In the genomic region with DNA sequence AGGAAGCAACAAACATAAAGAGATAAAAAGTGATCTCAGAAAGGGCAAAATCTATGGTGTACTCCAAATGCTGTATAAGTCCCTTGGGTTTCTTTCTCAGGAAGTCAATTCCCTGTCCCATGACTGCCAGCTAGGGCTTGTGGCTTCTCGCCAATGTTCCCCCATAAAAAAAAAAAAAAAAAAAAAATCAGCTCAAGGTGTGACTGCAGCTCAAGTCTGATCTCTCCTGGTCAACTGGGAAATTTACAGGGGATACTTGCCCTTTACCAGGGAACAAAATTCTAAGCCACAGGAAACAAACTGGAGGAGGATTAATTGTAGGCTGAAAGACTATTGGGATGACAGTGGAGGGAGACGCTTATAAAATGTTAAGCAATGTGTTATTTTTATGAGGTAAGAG, we compare ENCODE assay signal across 2 cellular contexts.
TF ChIP-seq lines count a peak whose summit lies in the region.

No MANE protein-coding gene starts in this region.

TF ChIP-seq in HepG2, 621 proteins besides CTCF, POLR2A, EP300 and RAD21 (continued from another document):
- TF ChIP-seq, protein P1, sequence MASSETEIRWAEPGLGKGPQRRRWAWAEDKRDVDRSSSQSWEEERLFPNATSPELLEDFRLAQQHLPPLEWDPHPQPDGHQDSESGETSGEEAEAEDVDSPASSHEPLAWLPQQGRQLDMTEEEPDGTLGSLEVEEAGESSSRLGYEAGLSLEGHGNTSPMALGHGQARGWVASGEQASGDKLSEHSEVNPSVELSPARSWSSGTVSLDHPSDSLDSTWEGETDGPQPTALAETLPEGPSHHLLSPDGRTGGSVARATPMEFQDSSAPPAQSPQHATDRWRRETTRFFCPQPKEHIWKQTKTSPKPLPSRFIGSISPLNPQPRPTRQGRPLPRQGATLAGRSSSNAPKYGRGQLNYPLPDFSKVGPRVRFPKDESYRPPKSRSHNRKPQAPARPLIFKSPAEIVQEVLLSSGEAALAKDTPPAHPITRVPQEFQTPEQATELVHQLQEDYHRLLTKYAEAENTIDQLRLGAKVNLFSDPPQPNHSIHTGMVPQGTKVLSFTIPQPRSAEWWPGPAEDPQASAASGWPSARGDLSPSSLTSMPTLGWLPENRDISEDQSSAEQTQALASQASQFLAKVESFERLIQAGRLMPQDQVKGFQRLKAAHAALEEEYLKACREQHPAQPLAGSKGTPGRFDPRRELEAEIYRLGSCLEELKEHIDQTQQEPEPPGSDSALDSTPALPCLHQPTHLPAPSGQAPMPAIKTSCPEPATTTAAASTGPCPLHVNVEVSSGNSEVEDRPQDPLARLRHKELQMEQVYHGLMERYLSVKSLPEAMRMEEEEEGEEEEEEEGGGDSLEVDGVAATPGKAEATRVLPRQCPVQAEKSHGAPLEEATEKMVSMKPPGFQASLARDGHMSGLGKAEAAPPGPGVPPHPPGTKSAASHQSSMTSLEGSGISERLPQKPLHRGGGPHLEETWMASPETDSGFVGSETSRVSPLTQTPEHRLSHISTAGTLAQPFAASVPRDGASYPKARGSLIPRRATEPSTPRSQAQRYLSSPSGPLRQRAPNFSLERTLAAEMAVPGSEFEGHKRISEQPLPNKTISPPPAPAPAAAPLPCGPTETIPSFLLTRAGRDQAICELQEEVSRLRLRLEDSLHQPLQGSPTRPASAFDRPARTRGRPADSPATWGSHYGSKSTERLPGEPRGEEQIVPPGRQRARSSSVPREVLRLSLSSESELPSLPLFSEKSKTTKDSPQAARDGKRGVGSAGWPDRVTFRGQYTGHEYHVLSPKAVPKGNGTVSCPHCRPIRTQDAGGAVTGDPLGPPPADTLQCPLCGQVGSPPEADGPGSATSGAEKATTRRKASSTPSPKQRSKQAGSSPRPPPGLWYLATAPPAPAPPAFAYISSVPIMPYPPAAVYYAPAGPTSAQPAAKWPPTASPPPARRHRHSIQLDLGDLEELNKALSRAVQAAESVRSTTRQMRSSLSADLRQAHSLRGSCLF (CRISPR knock-in tag; IDR thresholded peaks at IDR 0.05; ENCODE audit: borderline replicate concordance), result no peak
- TF ChIP-seq KAT8 (CRISPR knock-in tag; IDR thresholded peaks at IDR 0.05) (no peak), ZKSCAN8 (CRISPR knock-in tag; IDR thresholded peaks at IDR 0.05; ENCODE audit: borderline replicate concordance) (no peak), ETV5 (CRISPR knock-in tag; IDR thresholded peaks at IDR 0.05; ENCODE audit: borderline replicate concordance) (no peak), HMGA1 (CRISPR knock-in tag; conservative IDR thresholded peaks at IDR 0.05) (no peak), ZMYM3 (CRISPR knock-in tag; IDR thresholded peaks at IDR 0.05) (no peak), STAG1 (CRISPR knock-in tag; IDR thresholded peaks at IDR 0.05) (peak; percentile 64), TBL1XR1 (IDR thresholded peaks at IDR 0.05; ENCODE audit: borderline replicate concordance, low read length, partially characterized antibody) (no peak), ZNF850 (CRISPR knock-in tag; conservative IDR thresholded peaks at IDR 0.05) (no peak)
- TF ChIP-seq, protein P2, sequence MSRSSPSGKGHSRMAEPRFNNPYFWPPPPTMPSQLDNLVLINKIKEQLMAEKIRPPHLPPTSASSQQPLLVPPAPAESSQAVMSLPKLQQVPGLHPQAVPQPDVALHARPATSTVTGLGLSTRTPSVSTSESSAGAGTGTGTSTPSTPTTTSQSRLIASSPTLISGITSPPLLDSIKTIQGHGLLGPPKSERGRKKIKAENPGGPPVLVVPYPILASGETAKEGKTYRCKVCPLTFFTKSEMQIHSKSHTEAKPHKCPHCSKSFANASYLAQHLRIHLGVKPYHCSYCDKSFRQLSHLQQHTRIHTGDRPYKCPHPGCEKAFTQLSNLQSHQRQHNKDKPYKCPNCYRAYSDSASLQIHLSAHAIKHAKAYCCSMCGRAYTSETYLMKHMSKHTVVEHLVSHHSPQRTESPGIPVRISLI (CRISPR knock-in tag; IDR thresholded peaks at IDR 0.05; ENCODE audit: borderline replicate concordance), result peak; percentile 92
- TF ChIP-seq, protein P3, sequence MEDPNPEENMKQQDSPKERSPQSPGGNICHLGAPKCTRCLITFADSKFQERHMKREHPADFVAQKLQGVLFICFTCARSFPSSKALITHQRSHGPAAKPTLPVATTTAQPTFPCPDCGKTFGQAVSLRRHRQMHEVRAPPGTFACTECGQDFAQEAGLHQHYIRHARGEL (CRISPR knock-in tag; IDR thresholded peaks at IDR 0.05), result no peak

TF ChIP-seq in H1, 55 proteins besides CTCF, POLR2A, EP300 and RAD21 (continued from another document):
- no peak for TF ChIP-seq KDM1A (IDR thresholded peaks at IDR 0.05; ENCODE audit: borderline replicate concordance, low read length)
TF ChIP-seq in H1: peak in this region for 0.
